Comparison of ENCODE assay signal across 15 cellular contexts in the genomic region with DNA sequence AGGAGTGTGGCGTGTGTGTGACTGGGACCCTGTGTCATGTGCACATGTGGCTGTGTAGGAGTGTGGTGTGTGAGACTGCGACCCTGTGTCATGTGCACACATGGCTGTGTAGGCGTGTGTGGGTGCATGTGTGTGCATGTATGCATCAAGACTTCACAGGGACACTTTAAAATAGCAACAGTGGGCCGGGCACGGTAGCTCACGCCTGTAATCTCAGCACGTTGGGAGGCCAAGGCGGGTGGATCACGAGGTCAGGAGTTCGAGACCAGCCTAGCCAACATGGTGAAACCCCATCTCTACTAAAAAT. TPM values are rescaled to one million over a fixed set of nuclear protein-coding genes. Genes with fewer than 3 reads are reported as not detected.
"Had no signal": no experiment of that assay in that cellular context is flagged by ENCODE, and none has a peak within 500 bp of the region (broad histone marks: within the 10 kb centered on the region; RNA-seq: fewer than 3 reads in every experiment).

No MANE protein-coding gene starts in this region.

RNA-seq across cellular contexts. Expression of gene UTS2R, which starts 10.1 kb away (rescaled TPM):
- total RNA-seq: activated CD8-positive, alpha-beta T cell treated with anti-CD3 and anti-CD28 coated beads, Interleukin-2, amount 10 ng/mL, durations not matched to agents 7 days and 5 days; activated T-helper 1 cell treated with anti-CD3 and anti-CD28 coated beads, Interleukin-12 subunit alpha, Interleukin-12 subunit beta, Interleukin-2, Interleukin-4 antibody, amounts not matched to agents 30 ng/mL and 10 ng/mL and 1 ng/mL, durations not matched to agents 14 hours and 24 hours and 36 hours; body of pancreas; epithelial cell of proximal tubule; kidney epithelial cell; left lobe of liver; naive thymus-derived CD8-positive, alpha-beta T cell; osteocyte; sigmoid colon; vagina had no signal
- polyA plus RNA-seq: lung; naive thymus-derived CD8-positive, alpha-beta T cell; sigmoid colon; spleen had no signal

RNA-seq across cellular contexts. Expression of gene TEX19, which starts 22.6 kb away (rescaled TPM):
- total RNA-seq: activated CD8-positive, alpha-beta T cell treated with anti-CD3 and anti-CD28 coated beads, Interleukin-2, amount 10 ng/mL, durations not matched to agents 7 days and 5 days; body of pancreas; cardiac septum; epithelial cell of proximal tubule; kidney epithelial cell; left lobe of liver; lung; naive thymus-derived CD8-positive, alpha-beta T cell; osteocyte; progenitor cell of endocrine pancreas; sigmoid colon; spleen; thoracic aorta; vagina had no signal
- polyA plus RNA-seq: naive thymus-derived CD8-positive, alpha-beta T cell; spleen had no signal

RNA-seq across cellular contexts. Expression of gene SECTM1, which starts 48.1 kb away (rescaled TPM):
- total RNA-seq: kidney epithelial cell, progenitor cell of endocrine pancreas had no signal
